In the genomic region with DNA sequence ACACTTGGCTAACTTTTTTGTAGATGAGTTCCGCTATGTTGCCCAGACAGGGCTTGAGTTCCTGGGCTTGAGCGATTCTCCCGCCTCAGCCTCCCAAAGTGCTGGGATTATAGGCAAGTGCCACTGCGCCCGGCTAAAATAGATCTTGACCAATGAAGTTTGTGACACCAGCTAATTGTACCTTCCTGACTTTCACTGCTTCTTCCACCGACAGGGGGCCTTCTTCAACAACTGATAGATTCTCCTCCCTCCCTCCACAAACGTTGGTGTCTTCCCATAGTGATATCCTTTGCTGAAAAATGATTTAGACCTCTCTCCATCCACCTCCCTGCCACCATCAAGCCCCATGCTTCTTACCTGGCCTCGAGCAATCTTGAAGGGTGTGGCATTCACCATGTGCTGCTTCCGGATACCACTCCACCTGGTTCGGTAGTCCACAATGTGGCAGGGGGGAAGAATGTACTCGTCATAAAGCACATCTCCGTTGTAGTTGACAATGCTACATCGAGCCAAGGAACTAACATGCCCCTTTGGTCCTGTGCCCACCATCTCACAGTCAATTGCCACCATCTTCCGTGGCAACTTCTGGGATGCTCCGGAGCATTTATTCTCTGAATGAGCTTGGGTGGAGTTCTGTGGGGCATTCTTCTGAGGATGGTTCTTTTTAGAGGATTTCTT, we compare ENCODE assay signal across 7 cellular contexts. TPM values are rescaled to one million over a fixed set of nuclear protein-coding genes. Genes with fewer than 3 reads are reported as not detected.
DNase-seq lines count a peak whose midpoint lies in the region; ATAC-seq, FAIRE-seq and TF ChIP-seq lines count a peak whose summit lies in the region.

No MANE protein-coding gene starts in this region.

- H3K79me2 ChIP-seq in HepG2 (ENCODE audit: insufficient read depth, low read length) = peaks cover 59% of the 10 kb centered on the region

- TF ChIP-seq POLR2A in HepG2 (IDR thresholded peaks at IDR 0.05; ENCODE audit: insufficient read depth in 1 of 2, low read depth in 2 of 2, low read length in 2 of 2) (no peak), testis (IDR thresholded peaks at IDR 0.05) (no peak)

- no peak overlapping the region for H2AFZ ChIP-seq in HepG2 (ENCODE audit: low read length)

- H3K36me3 ChIP-seq in brain microvascular endothelial cell (replicated peaks) (peaks cover 23% of the 10 kb centered on the region), HepG2 (replicated peaks in 1 of 2; ENCODE audit: control insufficient read depth in 1 of 2, insufficient read depth in 2 of 2, low read length in 2 of 2) (peaks cover 11 to 21% of the 10 kb centered on the region in 2 experiments), testis (ENCODE audit: low read depth, missing control alignments) (no peaks in the 10 kb centered on the region)

- H3K27me3 ChIP-seq in brain microvascular endothelial cell (replicated peaks) = no peaks in the 10 kb centered on the region
- no peaks in the 10 kb centered on the region; a peak in 1 of 5 replicates for H3K27me3 ChIP-seq in HepG2 (ENCODE audit: control insufficient read depth in 1 of 2, insufficient read depth in 2 of 2, low read length in 2 of 2)
- H3K27me3 ChIP-seq in testis = no peaks in the 10 kb centered on the region

- H3K4me2 ChIP-seq in HepG2 (ENCODE audit: low read depth, low read length) = peak overlapping the region; percentile 97

- DNase-seq in ELR (ENCODE audit: low read depth) (peak; percentile 82), SIG-M5 treated with dmso at 0.1 percent for 504 hours (lab: John Stamatoyannopoulos, UW; ENCODE audit: unreplicated experiment) (peak; percentile 91), brain microvascular endothelial cell (peak; percentile 69), HepG2 (ENCODE audit: low spot score) (peak; percentile 64), testis (peak; percentile 75), NCI-H1048 (lab: John Stamatoyannopoulos, UW) (no peak)

- WGBS in HepG2 (ENCODE audit: low lambda C conversion rate) = 48% methylated on average over 15 of the region's 15 CpGs
- 48 to 59% methylated on average over 15 of the region's 15 CpGs for WGBS in testis, 2 donors

- H3K27ac ChIP-seq in brain microvascular endothelial cell (no peak overlapping the region), HepG2 (ENCODE audit: extremely low read length, insufficient read depth, low read length) (no peak overlapping the region), testis (peak overlapping the region in 1 of 2 donors; percentile 19)

- peak overlapping the region; percentile 48 for H3K4me3 ChIP-seq in brain microvascular endothelial cell (ENCODE audit: low read depth, low read length)
- H3K4me3 ChIP-seq in HepG2 (replicated peaks in 1 of 3; ENCODE audit: insufficient read depth in 1 of 3, low read depth in 2 of 3, low read length in 3 of 3) = peak overlapping the region; percentile 66 to 100 (median 98)
- no peak overlapping the region for H3K4me3 ChIP-seq in testis

- TF ChIP-seq RAD21 in HepG2 (CRISPR knock-in tag; IDR thresholded peaks at IDR 0.05) = peak; percentile 51; the same call in 1 of the 2 replicates

- H3K9ac ChIP-seq in HepG2 (ENCODE audit: insufficient read depth, low read depth, low read length) = peak overlapping the region; percentile 89

- peaks cover 17% of the 10 kb centered on the region for H4K20me1 ChIP-seq in HepG2 (ENCODE audit: insufficient read depth, low read length)

- ATAC-seq in HepG2 = peak; percentile 23

- TF ChIP-seq EP300 in HepG2 (IDR thresholded peaks at IDR 0.05; ENCODE audit: low read depth in 2 of 2, low read length in 2 of 2) (no peak), HepG2 (CRISPR knock-in tag; IDR thresholded peaks at IDR 0.05; ENCODE audit: borderline replicate concordance) (no peak)

- in situ Hi-C loops in brain microvascular endothelial cell (cut with HindIII; ENCODE audit: low pct_ligation_motif_present, low sequenced_read_pairs) (no loop called here), HepG2 (cut with HindIII; ENCODE audit: extremely low pct_ligation_motif_present, low pct_unique_long_range_greater_than_20kb) (loop anchor here (5.0 kb wide), 2 partner anchors 39 to 41 kb away; partner anchors contain the start of gene PRCC)

- peaks cover 49% of the 10 kb centered on the region for H3K4me1 ChIP-seq in HepG2 (ENCODE audit: insufficient read depth, low read length)
- peaks cover 44% of the 10 kb centered on the region for H3K4me1 ChIP-seq in testis

- peak; percentile 67 for FAIRE-seq in HepG2 (lab: Jason Lieb, UNC)

- intact Hi-C loops in HepG2 (cut with micrococcal nuclease; ENCODE audit: unreplicated experiment) = loop anchor here (1.0 to 10.0 kb wide), 4 partner anchors 37 to 71 kb away; partner anchors contain the start of gene PRCC
- intact Hi-C loops in testis (cut with DNase I; ENCODE audit: low total_unique reads) = no loop called here

- CTCF ChIA-PET in HepG2 (lab: Yijun Ruan, JAX; ENCODE audit: low intra/inter-chr PET ratio, low total read pairs) = interaction anchor here (0.9 to 5.7 kb wide), 9 partner anchors 34 to 100 kb away, joined by 3 to 119 read pairs (median 4); no protein-coding TSS in a partner anchor

- no TSS peak for BruUV-seq in HepG2 (replicated peaks; lab: Mats Ljungman, UMichigan)

- H3K9me3 ChIP-seq in HepG2 (ENCODE audit: low read length) (no peaks in the 10 kb centered on the region), testis (no peaks in the 10 kb centered on the region)

- POLR2A ChIA-PET in HepG2 (lab: Yijun Ruan, JAX) = interaction anchor here (1.0 to 5.7 kb wide), 10 partner anchors 14 to 133 kb away, joined by 3 to 100 read pairs (median 13); partner anchors contain the start of genes CRABP2, HDGF, INSRR and MRPL24

- TF ChIP-seq CTCF in LNCAP (IDR thresholded peaks at IDR 0.05) (peak; percentile 67), brain microvascular endothelial cell (IDR thresholded peaks at IDR 0.05; ENCODE audit: low read depth, low read length, missing control alignments) (peak; percentile 77), HepG2 (CRISPR knock-in tag; IDR thresholded peaks at IDR 0.05) (peak; percentile 80), testis (IDR thresholded peaks at IDR 0.05) (peak; percentile 18 to 54 (median 41))

RNA-seq across cellular contexts. Expression of gene METTL25B, which starts 1.6 kb away (rescaled TPM):
- total RNA-seq in HepG2 (2016; rRNA removed; fragmentation: Illumina TruSeq; extraction: Trizol) = 8.1 and 11.9 TPM in 2 replicates
- total RNA-seq in HepG2 (2016; cell fraction: cytosol; rRNA removed; fragmentation: Illumina TruSeq; extraction: Trizol; ENCODE audit: low read depth) = 4.8 and 7.1 TPM in 2 replicates
- 8.7 and 14.6 TPM in 2 replicates for total RNA-seq in HepG2 (2016; cell fraction: insoluble cytoplasmic fraction; rRNA removed; fragmentation: Illumina TruSeq; extraction: Trizol)
- total RNA-seq in HepG2 (2016; cell fraction: membrane; rRNA removed; fragmentation: Illumina TruSeq; extraction: Trizol) = 7.4 and 7.9 TPM in 2 replicates
- 8.7 and 16.4 TPM in 2 replicates for total RNA-seq in HepG2 (2016; cell fraction: nucleus; rRNA removed; fragmentation: Illumina TruSeq; extraction: Trizol)
- 24.0 and 26.3 TPM in 2 replicates for polyA plus RNA-seq in HepG2 (2011; rRNA removed)
- polyA plus RNA-seq in HepG2 (2011; cell fraction: cytosol; rRNA removed) = 15.1 and 18.0 TPM in 2 replicates
- 45.6 and 53.5 TPM in 2 replicates for polyA plus RNA-seq in HepG2 (2011; cell fraction: nucleus; rRNA removed)
- polyA plus RNA-seq in HepG2 (2012) = 18.4 and 20.2 TPM in 2 replicates
- 4.1 and 5.6 TPM in 2 replicates for polyA plus RNA-seq in HepG2 (2016; cell fraction: cytosol; fragmentation: Illumina TruSeq; extraction: Trizol; ENCODE audit: low read depth)
- polyA plus RNA-seq in HepG2 (2016; cell fraction: insoluble cytoplasmic fraction; fragmentation: Illumina TruSeq; extraction: Trizol; ENCODE audit: low read depth) = 7.1 and 9.1 TPM in 2 replicates
- polyA plus RNA-seq in HepG2 (2016; cell fraction: membrane; fragmentation: Illumina TruSeq; extraction: Trizol; ENCODE audit: low read depth) = 6.4 and 8.1 TPM in 2 replicates
- 35.7 and 36.8 TPM in 2 replicates for polyA plus RNA-seq in HepG2 (2016; cell fraction: nucleus; fragmentation: Illumina TruSeq; extraction: Trizol; ENCODE audit: insufficient read depth, low read depth)
- 28.4 and 53.9 TPM in 2 replicates for polyA minus RNA-seq in HepG2 (2011; rRNA and poly(A)+ RNA removed; ENCODE audit: low replicate concordance)
- 9.3 and 11.1 TPM in 2 replicates for polyA minus RNA-seq in HepG2 (2011; cell fraction: cytosol; rRNA and poly(A)+ RNA removed)
- 16.1 and 19.6 TPM in 2 replicates for polyA minus RNA-seq in HepG2 (2011; cell fraction: nucleus; rRNA and poly(A)+ RNA removed)
- total RNA-seq in testis = 10 to 100 TPM; 34.1 to 69.0 TPM
- 50.5 TPM for polyA plus RNA-seq in testis (ENCODE audit: insufficient read depth, low read depth, low replicate concordance)

RNA-seq across cellular contexts. Expression of gene ISG20L2, which starts 1.9 kb away (rescaled TPM):
- 17.8 and 19.8 TPM in 2 replicates for total RNA-seq in HepG2 (2016; rRNA removed; fragmentation: Illumina TruSeq; extraction: Trizol)
- 4.3 and 4.7 TPM in 2 replicates for total RNA-seq in HepG2 (2016; cell fraction: cytosol; rRNA removed; fragmentation: Illumina TruSeq; extraction: Trizol; ENCODE audit: low read depth)
- total RNA-seq in HepG2 (2016; cell fraction: insoluble cytoplasmic fraction; rRNA removed; fragmentation: Illumina TruSeq; extraction: Trizol) = 17.0 and 17.7 TPM in 2 replicates
- 13.2 and 14.0 TPM in 2 replicates for total RNA-seq in HepG2 (2016; cell fraction: membrane; rRNA removed; fragmentation: Illumina TruSeq; extraction: Trizol)
- total RNA-seq in HepG2 (2016; cell fraction: nucleus; rRNA removed; fragmentation: Illumina TruSeq; extraction: Trizol) = 9.6 and 14.9 TPM in 2 replicates
- 21.3 and 22.8 TPM in 2 replicates for polyA plus RNA-seq in HepG2 (2011; rRNA removed)
- polyA plus RNA-seq in HepG2 (2011; cell fraction: cytosol; rRNA removed) = 14.8 and 16.6 TPM in 2 replicates
- 7.5 and 8.0 TPM in 2 replicates for polyA plus RNA-seq in HepG2 (2011; cell fraction: nucleus; rRNA removed)
- polyA plus RNA-seq in HepG2 (2012) = 13.2 and 14.7 TPM in 2 replicates
- polyA plus RNA-seq in HepG2 (2016; cell fraction: cytosol; fragmentation: Illumina TruSeq; extraction: Trizol; ENCODE audit: low read depth) = 4.2 and 5.1 TPM in 2 replicates
- polyA plus RNA-seq in HepG2 (2016; cell fraction: insoluble cytoplasmic fraction; fragmentation: Illumina TruSeq; extraction: Trizol; ENCODE audit: low read depth) = 31.5 and 36.7 TPM in 2 replicates
- polyA plus RNA-seq in HepG2 (2016; cell fraction: membrane; fragmentation: Illumina TruSeq; extraction: Trizol; ENCODE audit: low read depth) = 12.8 and 15.4 TPM in 2 replicates
- 21.4 and 24.7 TPM in 2 replicates for polyA plus RNA-seq in HepG2 (2016; cell fraction: nucleus; fragmentation: Illumina TruSeq; extraction: Trizol; ENCODE audit: insufficient read depth, low read depth)
- polyA minus RNA-seq in HepG2 (2011; rRNA and poly(A)+ RNA removed; ENCODE audit: low replicate concordance) = 27.7 and 116 TPM in 2 replicates
- polyA minus RNA-seq in HepG2 (2011; cell fraction: cytosol; rRNA and poly(A)+ RNA removed) = 9.0 and 13.8 TPM in 2 replicates
- 11.8 and 21.6 TPM in 2 replicates for polyA minus RNA-seq in HepG2 (2011; cell fraction: nucleus; rRNA and poly(A)+ RNA removed)
- 100 to 1,000 TPM in 1 of 2 donors, 10 to 100 TPM in 1; 60.9 to 150 TPM for total RNA-seq in testis
- polyA plus RNA-seq in testis (ENCODE audit: insufficient read depth, low read depth, low replicate concordance) = 223 TPM

RNA-seq across cellular contexts. Expression of gene MRPL24, which starts 14.2 kb away (rescaled TPM):
- total RNA-seq in HepG2 (2016; rRNA removed; fragmentation: Illumina TruSeq; extraction: Trizol) = 42.9 and 45.7 TPM in 2 replicates
- 18.3 and 22.1 TPM in 2 replicates for total RNA-seq in HepG2 (2016; cell fraction: cytosol; rRNA removed; fragmentation: Illumina TruSeq; extraction: Trizol; ENCODE audit: low read depth)
- total RNA-seq in HepG2 (2016; cell fraction: insoluble cytoplasmic fraction; rRNA removed; fragmentation: Illumina TruSeq; extraction: Trizol) = 43.5 and 49.0 TPM in 2 replicates
- 21.2 and 21.3 TPM in 2 replicates for total RNA-seq in HepG2 (2016; cell fraction: membrane; rRNA removed; fragmentation: Illumina TruSeq; extraction: Trizol)
- 13.5 and 22.5 TPM in 2 replicates for total RNA-seq in HepG2 (2016; cell fraction: nucleus; rRNA removed; fragmentation: Illumina TruSeq; extraction: Trizol)
- 37.7 and 38.1 TPM in 2 replicates for polyA plus RNA-seq in HepG2 (2011; rRNA removed)
- polyA plus RNA-seq in HepG2 (2011; cell fraction: cytosol; rRNA removed) = 28.3 and 29.4 TPM in 2 replicates
- polyA plus RNA-seq in HepG2 (2011; cell fraction: nucleus; rRNA removed) = 15.0 and 17.2 TPM in 2 replicates
- polyA plus RNA-seq in HepG2 (2012) = 29.0 TPM in 2 replicates
- polyA plus RNA-seq in HepG2 (2016; cell fraction: cytosol; fragmentation: Illumina TruSeq; extraction: Trizol; ENCODE audit: low read depth) = 21.1 and 21.8 TPM in 2 replicates
- 58.3 and 58.4 TPM in 2 replicates for polyA plus RNA-seq in HepG2 (2016; cell fraction: insoluble cytoplasmic fraction; fragmentation: Illumina TruSeq; extraction: Trizol; ENCODE audit: low read depth)
- polyA plus RNA-seq in HepG2 (2016; cell fraction: membrane; fragmentation: Illumina TruSeq; extraction: Trizol; ENCODE audit: low read depth) = 18.3 and 20.0 TPM in 2 replicates
- 39.4 and 46.6 TPM in 2 replicates for polyA plus RNA-seq in HepG2 (2016; cell fraction: nucleus; fragmentation: Illumina TruSeq; extraction: Trizol; ENCODE audit: insufficient read depth, low read depth)
- polyA minus RNA-seq in HepG2 (2011; rRNA and poly(A)+ RNA removed; ENCODE audit: low replicate concordance) = 13.2 and 67.4 TPM in 2 replicates
- 8.8 and 9.7 TPM in 2 replicates for polyA minus RNA-seq in HepG2 (2011; cell fraction: cytosol; rRNA and poly(A)+ RNA removed)
- polyA minus RNA-seq in HepG2 (2011; cell fraction: nucleus; rRNA and poly(A)+ RNA removed) = 5.7 and 8.6 TPM in 2 replicates
- 10 to 100 TPM; 36.6 to 51.7 TPM for total RNA-seq in testis
- polyA plus RNA-seq in testis (ENCODE audit: insufficient read depth, low read depth, low replicate concordance) = 101 TPM

RNA-seq across cellular contexts. Expression of gene CRABP2, which starts 21.3 kb away (rescaled TPM):
- total RNA-seq in HepG2 (2016; rRNA removed; fragmentation: Illumina TruSeq; extraction: Trizol) = 0.21 and 0.60 TPM in 2 replicates
- total RNA-seq in HepG2 (2016; cell fraction: cytosol; rRNA removed; fragmentation: Illumina TruSeq; extraction: Trizol; ENCODE audit: low read depth) = not detected in 2 replicates
- total RNA-seq in HepG2 (2016; cell fraction: insoluble cytoplasmic fraction; rRNA removed; fragmentation: Illumina TruSeq; extraction: Trizol) = 0.28 TPM in 1 of 2 replicates, not detected in the other
- total RNA-seq in HepG2 (2016; cell fraction: membrane; rRNA removed; fragmentation: Illumina TruSeq; extraction: Trizol) = not detected in 2 replicates
- not detected in 2 replicates for total RNA-seq in HepG2 (2016; cell fraction: nucleus; rRNA removed; fragmentation: Illumina TruSeq; extraction: Trizol)
- polyA plus RNA-seq in HepG2 (2011; rRNA removed) = 0.37 and 0.40 TPM in 2 replicates
- polyA plus RNA-seq in HepG2 (2011; cell fraction: cytosol; rRNA removed) = 0.14 and 0.16 TPM in 2 replicates
- 0.50 and 0.85 TPM in 2 replicates for polyA plus RNA-seq in HepG2 (2011; cell fraction: nucleus; rRNA removed)
- polyA plus RNA-seq in HepG2 (2012) = 1.3 TPM in 1 of 2 replicates, not detected in the other
- 0.24 TPM in 1 of 2 replicates, not detected in the other for polyA plus RNA-seq in HepG2 (2016; cell fraction: cytosol; fragmentation: Illumina TruSeq; extraction: Trizol; ENCODE audit: low read depth)
- polyA plus RNA-seq in HepG2 (2016; cell fraction: insoluble cytoplasmic fraction; fragmentation: Illumina TruSeq; extraction: Trizol; ENCODE audit: low read depth) = 0.57 and 0.99 TPM in 2 replicates
- polyA plus RNA-seq in HepG2 (2016; cell fraction: membrane; fragmentation: Illumina TruSeq; extraction: Trizol; ENCODE audit: low read depth) = not detected in 2 replicates
- polyA plus RNA-seq in HepG2 (2016; cell fraction: nucleus; fragmentation: Illumina TruSeq; extraction: Trizol; ENCODE audit: insufficient read depth, low read depth) = 0.51 and 1.8 TPM in 2 replicates
- polyA minus RNA-seq in HepG2 (2011; rRNA and poly(A)+ RNA removed; ENCODE audit: low replicate concordance) = 1.2 TPM in 1 of 2 replicates, not detected in the other
- not detected in 2 replicates for polyA minus RNA-seq in HepG2 (2011; cell fraction: cytosol; rRNA and poly(A)+ RNA removed)
- polyA minus RNA-seq in HepG2 (2011; cell fraction: nucleus; rRNA and poly(A)+ RNA removed) = not detected in 2 replicates
- 1 to 10 TPM; 2.1 to 6.8 TPM for total RNA-seq in testis
- 21.0 TPM for polyA plus RNA-seq in testis (ENCODE audit: insufficient read depth, low read depth, low replicate concordance)

RNA-seq across cellular contexts. Expression of gene HDGF, which starts 24.8 kb away (rescaled TPM):
- 183 and 196 TPM in 2 replicates for total RNA-seq in HepG2 (2016; rRNA removed; fragmentation: Illumina TruSeq; extraction: Trizol)
- total RNA-seq in HepG2 (2016; cell fraction: cytosol; rRNA removed; fragmentation: Illumina TruSeq; extraction: Trizol; ENCODE audit: low read depth) = 98.2 and 98.3 TPM in 2 replicates
- 165 and 204 TPM in 2 replicates for total RNA-seq in HepG2 (2016; cell fraction: insoluble cytoplasmic fraction; rRNA removed; fragmentation: Illumina TruSeq; extraction: Trizol)
- total RNA-seq in HepG2 (2016; cell fraction: membrane; rRNA removed; fragmentation: Illumina TruSeq; extraction: Trizol) = 258 and 266 TPM in 2 replicates
- total RNA-seq in HepG2 (2016; cell fraction: nucleus; rRNA removed; fragmentation: Illumina TruSeq; extraction: Trizol) = 89.8 and 111 TPM in 2 replicates
- polyA plus RNA-seq in HepG2 (2011; rRNA removed) = 128 and 156 TPM in 2 replicates
- polyA plus RNA-seq in HepG2 (2011; cell fraction: cytosol; rRNA removed) = 115 and 119 TPM in 2 replicates
- polyA plus RNA-seq in HepG2 (2011; cell fraction: nucleus; rRNA removed) = 57.2 and 81.2 TPM in 2 replicates
- polyA plus RNA-seq in HepG2 (2012) = 124 and 162 TPM in 2 replicates
- polyA plus RNA-seq in HepG2 (2016; cell fraction: cytosol; fragmentation: Illumina TruSeq; extraction: Trizol; ENCODE audit: low read depth) = 177 and 192 TPM in 2 replicates
- 263 and 292 TPM in 2 replicates for polyA plus RNA-seq in HepG2 (2016; cell fraction: insoluble cytoplasmic fraction; fragmentation: Illumina TruSeq; extraction: Trizol; ENCODE audit: low read depth)
- 342 and 343 TPM in 2 replicates for polyA plus RNA-seq in HepG2 (2016; cell fraction: membrane; fragmentation: Illumina TruSeq; extraction: Trizol; ENCODE audit: low read depth)
- 211 and 230 TPM in 2 replicates for polyA plus RNA-seq in HepG2 (2016; cell fraction: nucleus; fragmentation: Illumina TruSeq; extraction: Trizol; ENCODE audit: insufficient read depth, low read depth)
- polyA minus RNA-seq in HepG2 (2011; rRNA and poly(A)+ RNA removed; ENCODE audit: low replicate concordance) = 134 and 389 TPM in 2 replicates
- 64.6 and 71.8 TPM in 2 replicates for polyA minus RNA-seq in HepG2 (2011; cell fraction: cytosol; rRNA and poly(A)+ RNA removed)
- 30.8 and 31.2 TPM in 2 replicates for polyA minus RNA-seq in HepG2 (2011; cell fraction: nucleus; rRNA and poly(A)+ RNA removed)
- total RNA-seq in testis = 10 to 100 TPM; 78.2 to 97.7 TPM
- polyA plus RNA-seq in testis (ENCODE audit: insufficient read depth, low read depth, low replicate concordance) = 133 TPM

Comparison
In these comparisons a context has a peak if more than half of its experiments do, and no peak if none do; other contexts are left out.
1. H3K4me3 ChIP-seq: peak in brain microvascular endothelial cell (single experiment) and HepG2 (3 of 3); none in testis (0 of 2).
2. Peak in every context shown above with its lines, with median percentiles within 50 percentile points of each other: CTCF ChIP-seq.